In genomic region chr17:62064029-62064790, GRCh38 we compare ENCODE assay signal across 8 cellular contexts. TPM values are rescaled to one million over a fixed set of nuclear protein-coding genes. Genes with fewer than 3 reads are reported as not detected.
DNase-seq lines count a peak whose midpoint lies in the region; ATAC-seq and TF ChIP-seq lines count a peak whose summit lies in the region.

No MANE protein-coding gene starts in this region.

- H3K23ac ChIP-seq in IMR-90 (ENCODE audit: low read depth, low read length), result peak overlapping the region; percentile 96

- CTCF ChIA-PET in IMR-90 (lab: Yijun Ruan, JAX), result interaction anchor here (0.6 kb wide), 1 partner anchor 163 kb away, joined by 7 read pairs; no protein-coding TSS in a partner anchor

- H4K5ac ChIP-seq in IMR-90 (ENCODE audit: low read depth, low read length), result no peak overlapping the region; the same call in 1 of the 2 replicates

- DNase-seq in Caki2 (ENCODE audit: low read depth) (peak; percentile 35), IMR-90 (peak; percentile 18), adipocyte (ENCODE audit: low read depth) (peak; percentile 55), cerebellar nuclear complex (lab: John Stamatoyannopoulos, UW) (no peak), T-helper 9 cell (no peak)
- no peak for DNase-seq in stimulated activated naive CD8-positive, alpha-beta T cell treated with anti-CD3 and anti-CD28 coated beads, Interleukin-15, amount 100 ng/mL, for 72 hours
- no peak for DNase-seq in activated CD4-positive, alpha-beta T cell treated with anti-CD3 and anti-CD28 coated beads, Interleukin-2, amount 50 U/mL, for 48 hours

- no peak for TF ChIP-seq RAD21 in IMR-90 (IDR thresholded peaks at IDR 0.05; ENCODE audit: low read length)

- H3K27ac ChIP-seq in IMR-90 (ENCODE audit: insufficient read depth, low read length), result peak overlapping the region; percentile 93
- H3K27ac ChIP-seq in iPS-20b (ENCODE audit: low read length), result no peak overlapping the region

- H2BK20ac ChIP-seq in IMR-90 (ENCODE audit: low read depth, low read length), result no peak overlapping the region

- peak overlapping the region in 1 of 2 experiments; percentile 73; a peak in 2 of 4 replicates for H4K8ac ChIP-seq in IMR-90 (ENCODE audit: low read depth in 2 of 2, low read length in 2 of 2)

- H3K9me1 ChIP-seq in IMR-90 (ENCODE audit: insufficient read depth, low read length), result peaks cover 3% of the 10 kb centered on the region

- H2BK5ac ChIP-seq in IMR-90 (ENCODE audit: low read depth, low read length, poor library complexity, severe bottlenecking), result peak overlapping the region; percentile 70

- no peak overlapping the region for H4K91ac ChIP-seq in IMR-90 (ENCODE audit: insufficient read depth, low read depth, low read length)

- POLR2A ChIA-PET in IMR-90 (lab: Charles Lee; ENCODE audit: unreplicated experiment), result no interaction called here

- H3K4me1 Mint-ChIP-seq in stimulated activated naive CD8-positive, alpha-beta T cell treated with anti-CD3 and anti-CD28 coated beads, Interleukin-15, amount 100 ng/mL, for 72 hours, result peaks cover 46% of the 10 kb centered on the region

- peak overlapping the region; percentile 98 for H3K9ac ChIP-seq in IMR-90 (ENCODE audit: low read depth, low read length)
- H3K9ac ChIP-seq in adipocyte (ENCODE audit: low read length), result peak overlapping the region; percentile 88
- peak overlapping the region; percentile 85 for H3K9ac ChIP-seq in iPS-20b (ENCODE audit: low read depth, low read length)

- H2BK15ac ChIP-seq in IMR-90 (ENCODE audit: low read depth, low read length), result no peak overlapping the region; the same call in 2 of the 3 replicates

- peaks cover 8% of the 10 kb centered on the region for H3K36me3 ChIP-seq in IMR-90 (ENCODE audit: control insufficient read depth, insufficient read depth, low read length)
- H3K36me3 ChIP-seq in adipocyte (ENCODE audit: control insufficient read depth, insufficient read depth, low read length, severe bottlenecking), result peaks cover 21% of the 10 kb centered on the region
- peaks cover 40% of the 10 kb centered on the region for H3K36me3 ChIP-seq in iPS-20b (ENCODE audit: insufficient read depth, low read depth, low read length)

- H3K9me3 Mint-ChIP-seq in stimulated activated naive CD8-positive, alpha-beta T cell treated with anti-CD3 and anti-CD28 coated beads, Interleukin-15, amount 100 ng/mL, for 72 hours, result no peaks in the 10 kb centered on the region

- no peaks in the 10 kb centered on the region for H3K27me3 ChIP-seq in IMR-90 (ENCODE audit: control insufficient read depth, insufficient read depth, low read length)
- no peaks in the 10 kb centered on the region for H3K27me3 ChIP-seq in adipocyte (replicated peaks; ENCODE audit: control insufficient read depth, insufficient read depth, low read length)
- H3K27me3 ChIP-seq in iPS-20b (ENCODE audit: insufficient read depth, low read length), result no peaks in the 10 kb centered on the region

- H3K4me3 Mint-ChIP-seq in stimulated activated naive CD8-positive, alpha-beta T cell treated with anti-CD3 and anti-CD28 coated beads, Interleukin-15, amount 100 ng/mL, for 72 hours, result peak overlapping the region; percentile 80 to 99

- H2AFZ ChIP-seq in IMR-90 (replicated peaks; ENCODE audit: low read length, poor library complexity), result peak overlapping the region; percentile 77

- H3K4me3 ChIP-seq in IMR-90 (ENCODE audit: insufficient read depth, low read depth, low read length) (peak overlapping the region; percentile 92), adipocyte (ENCODE audit: low read length) (peak overlapping the region; percentile 95), iPS-20b (ENCODE audit: low read length) (peak overlapping the region; percentile 92)

- no peak overlapping the region for H2BK120ac ChIP-seq in IMR-90 (ENCODE audit: low read depth, low read length)

- intact Hi-C loops in IMR-90 (cut with micrococcal nuclease), result no loop called here

- peaks cover 5 to 27% of the 10 kb centered on the region in 2 experiments; a peak in 2 of 4 replicates for H3K79me1 ChIP-seq in IMR-90 (ENCODE audit: low read depth in 1 of 2, low read length in 2 of 2)

- no peak overlapping the region for H2AK9ac ChIP-seq in IMR-90 (replicated peaks; ENCODE audit: low read depth, low read length, poor library complexity)

- no TSS peak for BruUV-seq in IMR-90 (replicated peaks; lab: Mats Ljungman, UMichigan)

- peak overlapping the region; percentile 98 to 99 for H3K27ac Mint-ChIP-seq in stimulated activated naive CD8-positive, alpha-beta T cell treated with anti-CD3 and anti-CD28 coated beads, Interleukin-15, amount 100 ng/mL, for 72 hours

- H3K14ac ChIP-seq in IMR-90 (replicated peaks; ENCODE audit: low read depth, low read length), result peak overlapping the region; percentile 87

- peak overlapping the region; percentile 66 for H3K4ac ChIP-seq in IMR-90 (ENCODE audit: low read depth, low read length)

- H3K4me1 ChIP-seq in IMR-90 (ENCODE audit: control insufficient read depth, insufficient read depth, low read length), result peaks cover 5% of the 10 kb centered on the region
- H3K4me1 ChIP-seq in adipocyte (ENCODE audit: control insufficient read depth, insufficient read depth, low read length), result peaks cover 26% of the 10 kb centered on the region
- peaks cover 13% of the 10 kb centered on the region for H3K4me1 ChIP-seq in iPS-20b (ENCODE audit: insufficient read depth, low read length)

- H3K18ac ChIP-seq in IMR-90 (ENCODE audit: low read depth, low read length), result peak overlapping the region; percentile 76; the same call in 1 of the 2 replicates

- dilution Hi-C loops in IMR-90 (cut with HindIII; ENCODE audit: low sequenced_read_pairs, unreplicated experiment), result no loop called here

- no peaks in the 10 kb centered on the region for H3K9me3 ChIP-seq in IMR-90 (ENCODE audit: control insufficient read depth, insufficient read depth, low read length)
- H3K9me3 ChIP-seq in adipocyte (ENCODE audit: control insufficient read depth, low read length), result no peaks in the 10 kb centered on the region
- no peaks in the 10 kb centered on the region for H3K9me3 ChIP-seq in iPS-20b (ENCODE audit: insufficient read depth, low read depth, low read length)

- H3K27me3 Mint-ChIP-seq in stimulated activated naive CD8-positive, alpha-beta T cell treated with anti-CD3 and anti-CD28 coated beads, Interleukin-15, amount 100 ng/mL, for 72 hours, result no peaks in the 10 kb centered on the region

- H3K56ac ChIP-seq in IMR-90 (ENCODE audit: extremely low read depth, insufficient read depth, low read length), result peak overlapping the region; percentile 67; the same call in 1 of the 2 replicates

- 0% methylated on average over 1 of the region's 5 CpGs; no CpG with 5 or more reads in 1 of the 2 experiments for WGBS in IMR-90 (ENCODE audit: extremely low coverage in 2 of 2, insufficient read length in 1 of 2), 2 experiments

- ATAC-seq in IMR-90 (ENCODE audit: low read depth), result no peak
- peak; percentile 15 for ATAC-seq in stimulated activated naive CD8-positive, alpha-beta T cell treated with anti-CD3 and anti-CD28 coated beads, Interleukin-15, amount 100 ng/mL, for 72 hours

- no peak for TF ChIP-seq CTCF in IMR-90 (conservative IDR thresholded peaks at IDR 0.05; ENCODE audit: low read depth, low read length)

- H3K4me2 ChIP-seq in IMR-90 (ENCODE audit: low read depth, low read length), result peak overlapping the region; percentile 99

- in situ Hi-C loops in Caki2 (cut with HindIII; ENCODE audit: low pct_unique_long_range_greater_than_20kb, low sequenced_read_pairs), result no loop called here
- in situ Hi-C loops in IMR-90 (cut with MboI; ENCODE audit: low sequenced_read_pairs), result loop anchor here (25.0 kb wide), 1 partner anchor 427 kb away; no protein-coding TSS in a partner anchor

- H2AK5ac ChIP-seq in IMR-90 (ENCODE audit: low read depth, low read length), result 0 out of 2 replicates have a peak overlapping the region, but pooled peaks have one; percentile 20

- TF ChIP-seq POLR2A in IMR-90 (IDR thresholded peaks at IDR 0.05; ENCODE audit: low read depth, low read length), result no peak

- peaks cover 52% of the 10 kb centered on the region for H4K20me1 ChIP-seq in IMR-90 (ENCODE audit: insufficient read depth, low read length)

TF ChIP-seq in IMR-90, 13 proteins besides CTCF, POLR2A, EP300 and RAD21 (continues in another document):
- TF ChIP-seq MXI1 (IDR thresholded peaks at IDR 0.05; ENCODE audit: borderline replicate concordance, low read depth, low read length) (no peak), RFX5 (IDR thresholded peaks at IDR 0.05; ENCODE audit: low read depth, low read length) (no peak), FOS (IDR thresholded peaks at IDR 0.05; ENCODE audit: low read depth, low read length) (no peak), CHD1 (IDR thresholded peaks at IDR 0.05; ENCODE audit: low read depth, low read length) (no peak), BHLHE40 (IDR thresholded peaks at IDR 0.05; ENCODE audit: low read depth, low read length) (no peak), SMC3 (IDR thresholded peaks at IDR 0.05; ENCODE audit: low read depth, low read length) (no peak), MAZ (IDR thresholded peaks at IDR 0.05; ENCODE audit: borderline replicate concordance, low read depth, low read length) (no peak), CEBPB (IDR thresholded peaks at IDR 0.05; ENCODE audit: low read depth, low read length) (no peak), RCOR1 (IDR thresholded peaks at IDR 0.05; ENCODE audit: insufficient replicate concordance, low read length) (no peak), MAFK (IDR thresholded peaks at IDR 0.05; ENCODE audit: low read depth, low read length) (no peak), NFE2L2 (IDR thresholded peaks at IDR 0.05; ENCODE audit: low read depth, low read length) (no peak)
- TF ChIP-seq, protein P1, sequence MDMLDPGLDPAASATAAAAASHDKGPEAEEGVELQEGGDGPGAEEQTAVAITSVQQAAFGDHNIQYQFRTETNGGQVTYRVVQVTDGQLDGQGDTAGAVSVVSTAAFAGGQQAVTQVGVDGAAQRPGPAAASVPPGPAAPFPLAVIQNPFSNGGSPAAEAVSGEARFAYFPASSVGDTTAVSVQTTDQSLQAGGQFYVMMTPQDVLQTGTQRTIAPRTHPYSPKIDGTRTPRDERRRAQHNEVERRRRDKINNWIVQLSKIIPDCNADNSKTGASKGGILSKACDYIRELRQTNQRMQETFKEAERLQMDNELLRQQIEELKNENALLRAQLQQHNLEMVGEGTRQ (IDR thresholded peaks at IDR 0.05; ENCODE audit: low read depth, low read length), result no peak

RNA-seq across cellular contexts. Expression of gene MED13, which starts 0.9 kb away (rescaled TPM):
- total RNA-seq in Caki2 (2014; rRNA removed; shearing (Covaris generic); ENCODE audit: low replicate concordance), result 8.6 and 10.8 TPM in 2 replicates
- 51.1 and 67.2 TPM in 2 replicates for total RNA-seq in IMR-90 (2012; rRNA removed)
- polyA plus RNA-seq in IMR-90 (2012; rRNA removed), result 7.1 and 9.7 TPM in 2 replicates
- polyA plus RNA-seq in IMR-90 (2012; cell fraction: cytosol; rRNA removed), result 1.5 and 3.2 TPM in 2 replicates
- polyA plus RNA-seq in IMR-90 (2012; cell fraction: nucleus; rRNA removed; ENCODE audit: low replicate concordance), result 2.9 and 17.1 TPM in 2 replicates

Comparison
In these comparisons a context has a peak if more than half of its experiments do, and no peak if none do; other contexts are left out.
1. DNase-seq: peak in Caki2 (single experiment), IMR-90 (single experiment) and adipocyte (single experiment); none in stimulated activated naive CD8-positive, alpha-beta T cell treated with anti-CD3 and anti-CD28 coated beads, Interleukin-15, amount 100 ng/mL, for 72 hours (0 of 2), cerebellar nuclear complex (0 of 2), T-helper 9 cell (single experiment) and activated CD4-positive, alpha-beta T cell treated with anti-CD3 and anti-CD28 coated beads, Interleukin-2, amount 50 U/mL, for 48 hours (0 of 2).
2. Peak in every context shown above with its lines, with median percentiles within 50 percentile points of each other: H3K4me3 ChIP-seq and H3K9ac ChIP-seq.